Comparison of ENCODE assay signal across 13 cellular contexts in genomic region chr10:118584181-118584954, GRCh38. TPM values are rescaled to one million over a fixed set of nuclear protein-coding genes. Genes with fewer than 3 reads are reported as not detected.
DNase-seq lines count a peak whose midpoint lies in the region; ATAC-seq lines count a peak whose summit lies in the region.
"Had no signal": no experiment of that assay in that cellular context is flagged by ENCODE, and none has a peak within 500 bp of the region (broad histone marks: within the 10 kb centered on the region; RNA-seq: fewer than 3 reads in every experiment).

No MANE protein-coding gene starts in this region.

- no peak overlapping the region for H2AFZ ChIP-seq in ACC112 (ENCODE audit: low read length, unreplicated experiment)

- H3K79me2 ChIP-seq in ACC112 (ENCODE audit: control insufficient read depth, insufficient read depth, low read length, unreplicated experiment): no peaks in the 10 kb centered on the region

- no peak overlapping the region for H3K4me3 ChIP-seq in ACC112 (ENCODE audit: low read depth, low read length)
- H3K4me3 ChIP-seq: BLaER1, dorsolateral prefrontal cortex had no signal

- peaks cover 32% of the 10 kb centered on the region for H3K4me1 ChIP-seq in ACC112 (ENCODE audit: control insufficient read depth, insufficient read depth, low read length, unreplicated experiment)

- H3K36me3 ChIP-seq in ACC112 (ENCODE audit: insufficient read depth, low read length): no peaks in the 10 kb centered on the region
- H3K36me3 ChIP-seq: BLaER1 had no signal

- no peak for ATAC-seq in GM19397 (IDR thresholded peaks at IDR 0.05; ENCODE audit: unreplicated experiment)

- H3K27ac ChIP-seq in ACC112 (ENCODE audit: low read depth, low read length): peak overlapping the region; percentile 63
- H3K27ac ChIP-seq: BLaER1 had no signal

- H3K27me3 ChIP-seq in ACC112 (ENCODE audit: insufficient read depth, low read length): peaks cover 21% of the 10 kb centered on the region
- H3K27me3 ChIP-seq: BLaER1, dorsolateral prefrontal cortex had no signal

- peak; percentile 37 for DNase-seq in HK-2 (ENCODE audit: unreplicated experiment)
- peak; percentile 83 for DNase-seq in amniotic epithelial cell (ENCODE audit: low read depth)
- DNase-seq in inferior parietal cortex (ENCODE audit: extremely low spot score): peak; percentile 63
- no peak for DNase-seq in SK-N-DZ (ENCODE audit: low spot score)
- no peak for DNase-seq in activated CD8-positive, alpha-beta memory T cell treated with anti-CD3 and anti-CD28 coated beads, Interleukin-2, amount 50 U/mL, for 48 hours
- no peak for DNase-seq in stimulated activated naive CD4-positive, alpha-beta T cell treated with Interleukin-2 at 50 U/mL for 16 hours (lab: John Stamatoyannopoulos, UW)
- DNase-seq: activated CD4-positive, alpha-beta T cell treated with anti-CD3 and anti-CD28 coated beads, Interleukin-2, amount 50 U/mL, for 4 hours; H9; NCI-H748 treated with DMSO at 0.1 percent for 48 hours had no signal

RNA-seq across cellular contexts. Expression of gene PRLHR, which starts 11.1 kb away (rescaled TPM):
- polyA plus RNA-seq in SK-N-DZ (2014; cell fraction: cytosol; rRNA removed): 0.03 and 0.54 TPM in 2 replicates
- 0.06 and 0.13 TPM in 2 replicates for polyA plus RNA-seq in SK-N-DZ (2014; cell fraction: nucleus; rRNA removed)

Comparison
In these comparisons a context has a peak if more than half of its experiments do, and no peak if none do; other contexts are left out.
1. DNase-seq: peak in HK-2 (single experiment), amniotic epithelial cell (single experiment) and inferior parietal cortex (single experiment); none in SK-N-DZ (single experiment), activated CD8-positive, alpha-beta memory T cell treated with anti-CD3 and anti-CD28 coated beads, Interleukin-2, amount 50 U/mL, for 48 hours (single experiment) and stimulated activated naive CD4-positive, alpha-beta T cell treated with Interleukin-2 at 50 U/mL for 16 hours (single experiment).